15 cellular contexts compared by ENCODE assay signal in the genomic region with DNA sequence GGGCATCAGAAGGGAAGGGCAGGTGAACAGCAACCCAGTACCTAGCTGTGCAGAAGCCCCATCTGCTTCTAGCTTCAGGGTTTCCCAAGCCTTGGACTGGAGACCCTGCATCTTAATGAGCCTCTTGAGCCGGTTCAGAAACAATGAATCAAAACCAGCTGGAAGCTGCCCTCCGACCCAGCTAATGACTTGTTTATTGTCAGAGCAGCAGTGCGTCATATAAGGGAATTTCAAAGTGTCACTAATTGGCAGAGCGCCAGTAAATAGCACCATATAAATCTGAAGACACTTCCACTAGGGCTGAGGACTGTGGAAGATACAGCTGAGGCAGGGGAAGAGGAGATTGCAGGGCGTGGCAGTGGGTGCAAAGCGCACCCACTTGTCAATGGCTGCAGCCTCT. TPM values are rescaled to one million over a fixed set of nuclear protein-coding genes. Genes with fewer than 3 reads are reported as not detected.
DNase-seq lines count a peak whose midpoint lies in the region; ATAC-seq and TF ChIP-seq lines count a peak whose summit lies in the region.
"Had no signal": no experiment of that assay in that cellular context is flagged by ENCODE, and none has a peak within 500 bp of the region (broad histone marks: within the 10 kb centered on the region; RNA-seq: fewer than 3 reads in every experiment).

No MANE protein-coding gene starts in this region.

- 63 to 66% methylated on average over 6 of the region's 6 CpGs for WGBS in heart right ventricle, 2 donors

- DNase-seq in DMS79 (lab: John Stamatoyannopoulos, UW) (peak; percentile 56), LoVo (ENCODE audit: low spot score) (peak; percentile 63), dermis blood vessel endothelial cell (peak; percentile 99), nephron progenitor cell (no peak), heart right ventricle (no peak), HK-2 (ENCODE audit: unreplicated experiment) (no peak)
- DNase-seq: activated B cell treated with CpG ODN at 0.5 μM for 24 hours, kidney, NCI-H187 treated with DMSO at 0.1 percent for 48 hours, SIG-M5 had no signal

- peaks cover 13% of the 10 kb centered on the region for H3K27me3 Mint-ChIP-seq in nephron progenitor cell (ENCODE audit: low read depth, poor library complexity)

- peaks cover 66% of the 10 kb centered on the region for H3K4me1 Mint-ChIP-seq in nephron progenitor cell
- H3K4me1 Mint-ChIP-seq: activated B cell treated with CpG ODN at 0.5 μM for 24 hours had no signal

- no peaks in the 10 kb centered on the region for H3K27me3 ChIP-seq in heart right ventricle
- H3K27me3 ChIP-seq: esophagus muscularis mucosa, neutrophil had no signal

- ATAC-seq in HG03439 (IDR thresholded peaks at IDR 0.05; ENCODE audit: unreplicated experiment) (no peak), heart right ventricle (no peak)
- ATAC-seq: stimulated activated effector memory CD8-positive, alpha-beta T cell treated with anti-CD3 and anti-CD28 coated beads, Interleukin-12 subunit alpha, Interleukin-12 subunit beta, amount 100 ng/mL, for 72 hours had no signal

- TF ChIP-seq CTCF in nephron progenitor cell (IDR thresholded peaks at IDR 0.05), result no peak
- TF ChIP-seq CTCF in heart right ventricle (IDR thresholded peaks at IDR 0.05), result no peak

- no peaks in the 10 kb centered on the region for H3K4me1 ChIP-seq in heart right ventricle

- H3K4me3 ChIP-seq in heart right ventricle, result no peak overlapping the region
- H3K4me3 ChIP-seq: esophagus muscularis mucosa had no signal

- peak overlapping the region; percentile 33 for H3K27ac Mint-ChIP-seq in nephron progenitor cell
- H3K27ac Mint-ChIP-seq: activated B cell treated with CpG ODN at 0.5 μM for 24 hours; activated T-helper 2 cell treated with anti-CD3 and anti-CD28 coated beads, Interferon-gamma antibody, Interleukin-2, Interleukin-4, amounts not matched to agents 10 μg/mL and 5 μg/mL and 100 μg/mL, durations not matched to agents 14 hours and 24 hours and 36 hours; stimulated activated effector memory CD8-positive, alpha-beta T cell treated with anti-CD3 and anti-CD28 coated beads, Interleukin-12 subunit alpha, Interleukin-12 subunit beta, amount 100 ng/mL, for 72 hours had no signal

- peaks cover 25% of the 10 kb centered on the region for H3K9me3 Mint-ChIP-seq in nephron progenitor cell

- no peaks in the 10 kb centered on the region for H3K36me3 ChIP-seq in heart right ventricle
- H3K36me3 ChIP-seq: esophagus muscularis mucosa, neutrophil had no signal

- no peak overlapping the region for H3K4me3 Mint-ChIP-seq in nephron progenitor cell
- H3K4me3 Mint-ChIP-seq: activated B cell treated with CpG ODN at 0.5 μM for 24 hours; stimulated activated effector memory CD8-positive, alpha-beta T cell treated with anti-CD3 and anti-CD28 coated beads, Interleukin-12 subunit alpha, Interleukin-12 subunit beta, amount 100 ng/mL, for 72 hours had no signal

- H3K9me3 ChIP-seq in heart right ventricle, result peaks cover 0 to 19% (median 4%) of the 10 kb centered on the region in 11 donors
- H3K9me3 ChIP-seq: neutrophil had no signal

- H3K36me3 Mint-ChIP-seq in nephron progenitor cell (ENCODE audit: low read depth), result peaks cover 12% of the 10 kb centered on the region
- H3K36me3 Mint-ChIP-seq: stimulated activated effector memory CD8-positive, alpha-beta T cell treated with anti-CD3 and anti-CD28 coated beads, Interleukin-12 subunit alpha, Interleukin-12 subunit beta, amount 100 ng/mL, for 72 hours had no signal

- H3K27ac ChIP-seq in heart right ventricle, result no peak overlapping the region
- H3K27ac ChIP-seq: esophagus muscularis mucosa, neutrophil had no signal

- intact Hi-C loops in heart right ventricle (cut with DNase I), result no loop called here

RNA-seq across cellular contexts. Expression of gene RPUSD4, which starts 57.5 kb away (rescaled TPM):
- total RNA-seq in dermis blood vessel endothelial cell (39.7 and 41.0 TPM in 2 replicates), heart right ventricle (10 to 100 TPM; 34.5 to 70.0 (median 37.4) TPM)
- polyA plus RNA-seq in heart right ventricle, result 10 to 100 TPM; 12.8 to 15.2 TPM

RNA-seq across cellular contexts. Expression of gene FAM118B, which starts 57.6 kb away (rescaled TPM):
- 31.8 and 46.5 TPM in 2 replicates for total RNA-seq in dermis blood vessel endothelial cell
- total RNA-seq in heart right ventricle, result 10 to 100 TPM; 18.3 to 52.8 (median 24.7) TPM
- 1 to 10 TPM; 7.6 to 9.3 TPM for polyA plus RNA-seq in heart right ventricle

Comparison
In these comparisons a context has a peak if more than half of its experiments do, and no peak if none do; other contexts are left out.
1. DNase-seq: peak in DMS79 (single experiment), LoVo (single experiment) and dermis blood vessel endothelial cell (single experiment); none in nephron progenitor cell (single experiment), heart right ventricle (0 of 2) and HK-2 (single experiment).